8 cellular contexts compared by ENCODE assay signal in the genomic region with DNA sequence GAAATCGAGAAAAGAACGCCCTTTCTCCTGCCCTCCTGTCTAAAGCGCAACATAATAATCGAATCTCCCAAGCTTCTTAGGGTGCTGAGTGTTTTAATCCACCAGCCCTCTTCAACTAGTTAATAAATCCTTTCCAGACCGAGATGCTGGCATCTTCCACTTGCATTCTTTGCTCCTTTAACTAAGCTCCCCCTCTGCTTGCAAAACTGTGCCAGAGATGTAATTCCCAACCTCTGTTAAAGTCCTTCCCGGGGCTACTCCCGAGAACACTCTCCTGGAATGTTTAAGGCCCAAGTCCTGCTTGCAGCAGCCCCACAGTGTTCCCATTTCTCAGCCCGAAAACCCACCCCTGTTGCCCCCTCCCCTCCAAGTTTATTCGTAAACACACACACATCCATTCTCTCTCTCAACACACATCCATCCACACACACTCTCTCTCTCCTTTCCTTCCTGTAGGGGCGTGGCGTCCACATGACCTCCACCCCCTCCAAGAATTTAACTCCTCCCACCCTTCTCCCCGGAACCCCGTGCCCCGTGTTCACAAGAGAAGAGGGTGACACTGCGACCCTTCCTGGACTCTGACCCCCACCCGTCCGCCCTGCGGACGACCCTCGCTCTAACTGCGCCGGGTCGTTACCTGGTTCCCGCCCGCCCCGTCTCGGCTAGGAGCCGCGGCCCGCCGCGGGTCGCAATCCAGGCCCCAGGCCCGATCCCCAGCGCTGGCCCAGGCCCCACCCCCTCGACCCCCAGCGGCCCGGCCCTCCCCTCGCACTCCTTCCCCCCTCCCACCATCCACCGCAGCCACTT. TPM values are rescaled to one million over a fixed set of nuclear protein-coding genes. Genes with fewer than 3 reads are reported as not detected.
DNase-seq lines count a peak whose midpoint lies in the region; ATAC-seq, FAIRE-seq and TF ChIP-seq lines count a peak whose summit lies in the region.

No MANE protein-coding gene starts in this region.

- TF ChIP-seq CTCF in left ventricle myocardium inferior (IDR thresholded peaks at IDR 0.05; ENCODE audit: borderline replicate concordance) (no peak), progenitor cell of endocrine pancreas (IDR thresholded peaks at IDR 0.05; ENCODE audit: unreplicated experiment) (no peak)

- H3K9me3 Mint-ChIP-seq in progenitor cell of endocrine pancreas (ENCODE audit: low read depth) = no peaks in the 10 kb centered on the region

- peaks cover 59% of the 10 kb centered on the region for H3K4me1 Mint-ChIP-seq in progenitor cell of endocrine pancreas (ENCODE audit: low read depth)

- DNase-seq in GM12892 (ENCODE audit: insufficient read length) = peak; percentile 57
- DNase-seq in NCI-H1092 treated with DMSO at 0.1 percent for 48 hours (lab: John Stamatoyannopoulos, UW) = peak; percentile 76
- DNase-seq in SKM-1 (lab: John Stamatoyannopoulos, UW; ENCODE audit: unreplicated experiment) = peak; percentile 83
- peak; percentile 92 for DNase-seq in amniotic epithelial cell (ENCODE audit: low read depth)
- peak; percentile 91 for DNase-seq in left ventricle myocardium inferior
- peak; percentile 80 for DNase-seq in progenitor cell of endocrine pancreas (ENCODE audit: low spot score, unreplicated experiment)

- H3K27ac Mint-ChIP-seq in progenitor cell of endocrine pancreas = peak overlapping the region; percentile 98

- peak; percentile 59 for ATAC-seq in HG02678 (IDR thresholded peaks at IDR 0.05; ENCODE audit: unreplicated experiment)

- peaks cover 77% of the 10 kb centered on the region for H3K4me1 ChIP-seq in left ventricle myocardium inferior
- no peaks in the 10 kb centered on the region for H3K4me1 ChIP-seq in urinary bladder (ENCODE audit: insufficient read depth)

- peak overlapping the region; percentile 95 for H3K4me3 Mint-ChIP-seq in progenitor cell of endocrine pancreas (ENCODE audit: low read depth)

- WGBS in urinary bladder = 3% methylated on average over 40 of the region's 40 CpGs

- no peak; the same call in 1 of the 2 replicates for TF ChIP-seq POLR2A in GM12892 (IDR thresholded peaks at IDR 0.05; ENCODE audit: low read depth, low read length)

- intact Hi-C loops in left ventricle myocardium inferior (cut with micrococcal nuclease) = no loop called here

- no peaks in the 10 kb centered on the region for H3K9me3 ChIP-seq in left ventricle myocardium inferior (replicated peaks)

- H3K27me3 ChIP-seq in left ventricle myocardium inferior (ENCODE audit: low read depth) = no peaks in the 10 kb centered on the region

- no peaks in the 10 kb centered on the region for H3K27me3 Mint-ChIP-seq in progenitor cell of endocrine pancreas

- peaks cover 6% of the 10 kb centered on the region for H3K36me3 Mint-ChIP-seq in progenitor cell of endocrine pancreas (ENCODE audit: insufficient read depth)

- H3K36me3 ChIP-seq in left ventricle myocardium inferior (peaks cover 12% of the 10 kb centered on the region), urinary bladder (ENCODE audit: insufficient read depth) (no peaks in the 10 kb centered on the region)

- FAIRE-seq in GM12892 (lab: Jason Lieb, UNC) = no peak

- H3K27ac ChIP-seq in left ventricle myocardium inferior (replicated peaks) (peak overlapping the region; percentile 100), urinary bladder (ENCODE audit: low read depth) (peak overlapping the region; percentile 100)

- H3K4me3 ChIP-seq in left ventricle myocardium inferior (peak overlapping the region; percentile 77), urinary bladder (ENCODE audit: low read depth, low read length) (peak overlapping the region; percentile 47)

RNA-seq across cellular contexts. Expression of gene MGAT1, which starts 7.0 kb away (rescaled TPM):
- polyA plus RNA-seq in GM12892 (2012; ENCODE audit: missing spikeins) = 40.5 TPM
- total RNA-seq in left ventricle myocardium inferior (60.4 TPM), progenitor cell of endocrine pancreas (63.8 and 66.9 TPM in 2 replicates), urinary bladder (50.6 TPM)
- 179 TPM for polyA plus RNA-seq in urinary bladder

RNA-seq across cellular contexts. Expression of gene ZFP62, which starts 51.5 kb away (rescaled TPM):
- 19.4 TPM for polyA plus RNA-seq in GM12892 (2012; ENCODE audit: missing spikeins)
- total RNA-seq in left ventricle myocardium inferior (15.9 TPM), progenitor cell of endocrine pancreas (62.0 and 63.1 TPM in 2 replicates), urinary bladder (32.6 TPM)
- polyA plus RNA-seq in urinary bladder = 17.4 TPM

Comparison
In these comparisons a context has a peak if more than half of its experiments do, and no peak if none do; other contexts are left out.
1. Peak in every context shown above with its lines: DNase-seq, ATAC-seq, H3K4me3 ChIP-seq and H3K27ac ChIP-seq.